In genomic region chr1:25797939-25798338, GRCh38 we compare ENCODE assay signal across 8 cellular contexts. TPM values are rescaled to one million over a fixed set of nuclear protein-coding genes. Genes with fewer than 3 reads are reported as not detected.
A peak's percentile ranks its signal among the peaks of the same experiment; 100 is the strongest.
DNase-seq lines count a peak whose midpoint lies in the region; ATAC-seq, FAIRE-seq and TF ChIP-seq lines count a peak whose summit lies in the region.

No MANE protein-coding gene starts in this region.

- FAIRE-seq in D721Med (lab: Jason Lieb, UNC) (no peak), K562 (lab: Jason Lieb, UNC) (peak; percentile 37)

- no peaks in the 10 kb centered on the region for H3F3A ChIP-seq in Loucy (ENCODE audit: low read depth)

- H3K36me3 ChIP-seq in Loucy (ENCODE audit: insufficient read depth, low read length): no peaks in the 10 kb centered on the region
- no peaks in the 10 kb centered on the region for H3K36me3 ChIP-seq in K562 (ENCODE audit: control insufficient read depth, insufficient read depth, low read length)

- ATAC-seq in K562 (peak; percentile 77), HG02759 (IDR thresholded peaks at IDR 0.05; ENCODE audit: unreplicated experiment) (no peak)

- H3K4me2 ChIP-seq in Loucy (ENCODE audit: low read depth, low read length, poor library complexity, severe bottlenecking): no peak overlapping the region
- no peak overlapping the region for H3K4me2 ChIP-seq in K562 (ENCODE audit: insufficient read depth, low read length)

- no peak overlapping the region for H3K4me3 ChIP-seq in Loucy (ENCODE audit: low read length, poor library complexity, severe bottlenecking)
- H3K4me3 ChIP-seq in K562: no peak overlapping the region

- WGBS in K562 (ENCODE audit: insufficient coverage, low coverage, missing lambda C conversion rate): 48% methylated on average over 8 of the region's 8 CpGs

- intact Hi-C loops in K562 (cut with micrococcal nuclease): loop anchor here (2.0 to 10.0 kb wide), 4 partner anchors 37 to 256 kb away; partner anchors contain the start of gene LDLRAP1

- peak; percentile 22 to 64; a peak in 3 of 4 replicates for TF ChIP-seq RAD21 in K562 (CRISPR knock-in tag; conservative IDR thresholded peaks at IDR 0.05 in 1 of 2, IDR thresholded peaks at IDR 0.05 in 1 of 2)

- no peak for TF ChIP-seq EP300 in K562 (IDR thresholded peaks at IDR 0.05; ENCODE audit: low read length)

- H3K9me1 ChIP-seq in K562 (ENCODE audit: control insufficient read depth, insufficient read depth, low read length): no peaks in the 10 kb centered on the region

- H2AFZ ChIP-seq in Loucy (ENCODE audit: low read length): no peak overlapping the region
- H2AFZ ChIP-seq in K562 (ENCODE audit: low read depth, low read length): no peak overlapping the region; the same call in 1 of the 2 replicates

- H3K4me1 ChIP-seq in Loucy (ENCODE audit: insufficient read depth, low read length, poor library complexity, severe bottlenecking) (no peaks in the 10 kb centered on the region), K562 (replicated peaks in 1 of 2; ENCODE audit: control insufficient read depth in 2 of 2, insufficient read depth in 2 of 2, low read length in 2 of 2) (peaks cover 13 to 20% of the 10 kb centered on the region in 2 experiments; a peak in 4 of 5 replicates)

- H3K9ac ChIP-seq in Loucy (ENCODE audit: low read depth, low read length, poor library complexity, severe bottlenecking) (no peak overlapping the region), K562 (ENCODE audit: insufficient read depth in 1 of 2, low read depth in 2 of 2, low read length in 2 of 2) (peak overlapping the region in 1 of 2 experiments; percentile 29; a peak in 1 of 4 replicates)

- BruUV-seq in K562 (replicated peaks; lab: Mats Ljungman, UMichigan): no TSS peak

- no peaks in the 10 kb centered on the region for H3K9me3 ChIP-seq in Loucy (ENCODE audit: insufficient read depth, low read depth, low read length)
- no peaks in the 10 kb centered on the region for H3K9me3 ChIP-seq in K562 (replicated peaks; ENCODE audit: control insufficient read depth, insufficient read depth, low read depth, low read length)

- H3K79me2 ChIP-seq in Loucy (ENCODE audit: insufficient read depth, low read length) (no peaks in the 10 kb centered on the region), K562 (ENCODE audit: control insufficient read depth, insufficient read depth, low read length) (no peaks in the 10 kb centered on the region)

- H3K9me2 ChIP-seq in Loucy (replicated peaks; ENCODE audit: low read depth, low read length): no peaks in the 10 kb centered on the region

- no peaks in the 10 kb centered on the region for H4K20me1 ChIP-seq in Loucy (ENCODE audit: insufficient read depth, low read length, poor library complexity, severe bottlenecking)
- no peaks in the 10 kb centered on the region for H4K20me1 ChIP-seq in K562 (replicated peaks; ENCODE audit: control insufficient read depth, insufficient read depth, low read length)

- no peak overlapping the region for H3K27ac ChIP-seq in K562 (ENCODE audit: extremely low read depth, low read depth, low read length)

- peaks cover 11% of the 10 kb centered on the region for H3K27me3 ChIP-seq in Loucy (ENCODE audit: insufficient read depth, low read length, poor library complexity, severe bottlenecking)
- peaks cover 19 to 35% of the 10 kb centered on the region in 2 experiments for H3K27me3 ChIP-seq in K562 (ENCODE audit: control insufficient read depth in 2 of 2, insufficient read depth in 2 of 2, low read length in 2 of 2)

- in situ Hi-C loops in K562 (cut with MboI): loop anchor here (5.0 kb wide), 1 partner anchor 186 kb away; no protein-coding TSS in a partner anchor

- POLR2A ChIA-PET in K562 (lab: Yijun Ruan, JAX): no interaction called here

- DNase-seq in D721Med (ENCODE audit: insufficient read length, low spot score) (no peak), K562 (ENCODE audit: extremely low read depth in 1 of 4, low spot score in 3 of 4) (peak; percentile 67 to 81 (median 72)), myocyte (ENCODE audit: low read depth) (peak; percentile 42), pons (ENCODE audit: low spot score) (no peak), NCI-H1417 (lab: John Stamatoyannopoulos, UW) (no peak), foreskin melanocyte (no peak)

- TF ChIP-seq POLR2A in K562 (conservative IDR thresholded peaks at IDR 0.05): no peak

- TF ChIP-seq CTCF in D721Med (IDR thresholded peaks at IDR 0.05; ENCODE audit: insufficient read depth, missing control alignments) (peak; percentile 35), Loucy (conservative IDR thresholded peaks at IDR 0.05; ENCODE audit: low read length) (peak; percentile 82), K562 (IDR thresholded peaks at IDR 0.05 in 2 of 3, conservative IDR thresholded peaks at IDR 0.05 in 1 of 3; ENCODE audit: insufficient read depth in 2 of 3, low read depth in 1 of 3, low read length in 3 of 3) (peak; percentile 75 to 83 (median 78))

- CTCF ChIA-PET in K562 (lab: Yijun Ruan, JAX; ENCODE audit: low intra/inter-chr PET ratio): interaction anchor here (0.5 to 3.3 kb wide), 2 partner anchors 125 to 189 kb away, joined by 6 to 15 read pairs; no protein-coding TSS in a partner anchor

TF ChIP-seq in K562, 482 proteins besides CTCF, POLR2A, EP300 and RAD21 (continues in another document):
- TF ChIP-seq JUND (IDR thresholded peaks at IDR 0.05; ENCODE audit: borderline replicate concordance, low read depth, low read length) (0 out of 2 replicates have a peak, but pooled peaks have one; percentile 14), JUND (tag; IDR thresholded peaks at IDR 0.05; ENCODE audit: borderline replicate concordance, low read depth, low read length) (no peak), KLF6 (CRISPR knock-in tag; IDR thresholded peaks at IDR 0.05; ENCODE audit: borderline replicate concordance) (no peak), CEBPB (tag; IDR thresholded peaks at IDR 0.05) (no peak), ELK1 (CRISPR knock-in tag; IDR thresholded peaks at IDR 0.05) (no peak)

RNA-seq across cellular contexts. Expression of gene SELENON, which starts 2.1 kb away (rescaled TPM):
- total RNA-seq in K562 (2011; cell fraction: chromatin; rRNA removed; ENCODE audit: low replicate concordance): 10.6 and 27.1 TPM in 2 replicates
- total RNA-seq in K562 (2011; cell fraction: nucleolus; rRNA removed): 20.8 and 22.0 TPM in 2 replicates
- total RNA-seq in K562 (2011; cell fraction: nucleoplasm; rRNA removed): 23.3 and 31.8 TPM in 2 replicates
- total RNA-seq in K562 (2014; rRNA removed): 6.1 and 10.0 TPM in 2 replicates
- 5.1 and 6.8 TPM in 2 replicates for total RNA-seq in K562 (2014; rRNA removed; fragmentation: Illumina TruSeq; extraction: Trizol)
- 7.0 and 7.4 TPM in 2 replicates for total RNA-seq in K562 (2015; rRNA removed; fragmentation: Illumina TruSeq; extraction: Trizol)
- total RNA-seq in K562 (2021): 21.2 and 24.4 TPM in 2 replicates
- polyA plus RNA-seq in K562 (2011; rRNA removed): 7.1 and 7.2 TPM in 2 replicates
- 12.7 and 12.8 TPM in 2 replicates for polyA plus RNA-seq in K562 (2011; cell fraction: cytosol; rRNA removed)
- polyA plus RNA-seq in K562 (2011; cell fraction: nucleus; rRNA removed): 13.8 and 19.5 TPM in 2 replicates
- polyA plus RNA-seq in K562 (2012): 17.5 and 37.6 TPM in 2 replicates
- polyA plus RNA-seq in K562 (2014; fragmentation: Illumina TruSeq; extraction: Trizol): 26.7 and 28.9 TPM in 2 replicates
- polyA plus RNA-seq in K562 (2014; fragmentation: Nextera tagmentation; extraction: Ambion mirVana): 1 to 10 TPM in 1 of 2 experiments, under 1 TPM in 1; 0.43 to 1.5 TPM
- 12.5 and 12.6 TPM in 2 replicates for polyA plus RNA-seq in K562 (2014; rRNA removed)
- 3.7 and 4.2 TPM in 2 replicates for polyA minus RNA-seq in K562 (2011; rRNA and poly(A)+ RNA removed)
- 12.5 and 15.8 TPM in 2 replicates for polyA minus RNA-seq in K562 (2011; cell fraction: cytosol; rRNA and poly(A)+ RNA removed)
- 2.4 and 3.6 TPM in 2 replicates for polyA minus RNA-seq in K562 (2011; cell fraction: nucleus; rRNA and poly(A)+ RNA removed)
- 18.7 and 19.1 TPM in 2 replicates for total RNA-seq in myocyte
- 62.3 TPM for polyA plus RNA-seq in myocyte (2012)

RNA-seq across cellular contexts. Expression of gene MTFR1L, which starts 21.8 kb away (rescaled TPM):
- total RNA-seq in K562 (2011; cell fraction: chromatin; rRNA removed; ENCODE audit: low replicate concordance): 93.2 and 162 TPM in 2 replicates
- 112 and 114 TPM in 2 replicates for total RNA-seq in K562 (2011; cell fraction: nucleolus; rRNA removed)
- total RNA-seq in K562 (2011; cell fraction: nucleoplasm; rRNA removed): 110 and 117 TPM in 2 replicates
- total RNA-seq in K562 (2014; rRNA removed) (43.5 and 54.9 TPM in 2 replicates), K562 (2014; rRNA removed; fragmentation: Illumina TruSeq; extraction: Trizol) (39.2 and 41.4 TPM in 2 replicates), K562 (2015; rRNA removed; fragmentation: Illumina TruSeq; extraction: Trizol) (45.2 and 45.8 TPM in 2 replicates), K562 (2021) (54.3 and 58.5 TPM in 2 replicates), myocyte (81.2 and 81.6 TPM in 2 replicates)
- polyA plus RNA-seq in K562 (2011; rRNA removed) (53.7 and 79.7 TPM in 2 replicates), K562 (2014; fragmentation: Illumina TruSeq; extraction: Trizol) (71.0 and 84.8 TPM in 2 replicates), K562 (2014; fragmentation: Nextera tagmentation; extraction: Ambion mirVana) (10 to 100 TPM; 81.2 to 98.5 TPM), K562 (2014; rRNA removed) (45.1 and 60.0 TPM in 2 replicates)
- polyA plus RNA-seq in K562 (2011; cell fraction: cytosol; rRNA removed): 75.5 and 87.3 TPM in 2 replicates
- polyA plus RNA-seq in K562 (2011; cell fraction: nucleus; rRNA removed): 196 and 214 TPM in 2 replicates
- 57.4 and 71.0 TPM in 2 replicates for polyA plus RNA-seq in K562 (2012)
- 35.2 and 44.3 TPM in 2 replicates for polyA minus RNA-seq in K562 (2011; rRNA and poly(A)+ RNA removed)
- polyA minus RNA-seq in K562 (2011; cell fraction: cytosol; rRNA and poly(A)+ RNA removed): 23.6 and 25.6 TPM in 2 replicates
- polyA minus RNA-seq in K562 (2011; cell fraction: nucleus; rRNA and poly(A)+ RNA removed): 31.9 and 51.9 TPM in 2 replicates
- 83.1 TPM for polyA plus RNA-seq in myocyte (2012)

Comparison
In these comparisons a context has a peak if more than half of its experiments do, and no peak if none do; other contexts are left out.
1. DNase-seq: peak in K562 (4 of 4) and myocyte (single experiment); none in D721Med (single experiment), pons (single experiment), NCI-H1417 (0 of 3) and foreskin melanocyte (single experiment).
2. Peak in every context shown above with its lines, with median percentiles within 50 percentile points of each other: CTCF ChIP-seq.